ENCODE assay signal across 7 cellular contexts in the genomic region with DNA sequence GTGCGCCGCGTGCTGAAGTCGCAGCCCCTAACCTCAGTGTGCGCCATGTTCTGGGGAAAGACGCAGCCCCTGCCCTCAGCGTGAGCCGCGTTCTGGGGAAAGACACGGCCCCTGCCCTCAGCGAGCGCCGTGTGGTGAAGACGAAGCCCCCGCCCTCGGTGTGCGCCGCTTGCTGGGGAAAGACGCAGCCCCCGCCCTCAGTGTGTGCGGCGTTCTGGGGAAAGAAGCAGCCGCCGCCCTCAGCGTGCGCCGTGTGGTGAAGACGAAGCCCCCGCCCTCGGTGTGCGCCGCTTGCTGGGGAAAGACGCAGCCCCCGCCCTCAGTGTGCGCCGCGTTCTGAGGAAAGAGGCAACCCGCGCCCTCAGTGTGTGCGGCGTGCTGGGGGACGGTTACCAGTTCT.
DNase-seq lines count a peak whose midpoint lies in the region; ATAC-seq, FAIRE-seq and TF ChIP-seq lines count a peak whose summit lies in the region.
"Not testable (repeated sequence)": the region's sequence is repeated elsewhere in the genome, so short reads cannot be mapped to it uniquely, and the experiment has no call there.

No MANE protein-coding gene starts in this region.

- H3K27me3 ChIP-seq in astrocyte (ENCODE audit: insufficient read depth, low read length); osteoblast (ENCODE audit: insufficient read depth, low read length); smooth muscle cell (ENCODE audit: low read depth): not testable (repeated sequence)
- H3K27me3 ChIP-seq in K562 (ENCODE audit: control insufficient read depth in 2 of 2, insufficient read depth in 2 of 2, low read length in 2 of 2) (peaks cover 2 to 18% of the 10 kb centered on the region in 2 experiments; a peak in 2 of 5 replicates), esophagus muscularis mucosa (peaks cover 0 to 38% (median 0%) of the 10 kb centered on the region in 4 donors)

- H3K27ac ChIP-seq in astrocyte (ENCODE audit: low read depth, low read length); K562 (ENCODE audit: extremely low read depth, low read depth, low read length); esophagus muscularis mucosa (replicated peaks in 1 of 4); osteoblast (ENCODE audit: low read depth, low read length); smooth muscle cell (ENCODE audit: low read depth): not testable (repeated sequence)

- ATAC-seq in HG02798 (IDR thresholded peaks at IDR 0.05; ENCODE audit: poor library complexity, unreplicated experiment) = peak; percentile 39
- peak; percentile 90 for ATAC-seq in K562
- ATAC-seq in stimulated activated memory B cell treated with anti-CD40 and anti-IgM and Interleukin-4, amounts not matched to agents 10 μg/mL and 1 μg/mL and 100 μg/mL, for 72 hours = peak; percentile 24

- POLR2A ChIA-PET in K562 (lab: Yijun Ruan, JAX) = not testable (repeated sequence)

- TF ChIP-seq EP300 in K562 (IDR thresholded peaks at IDR 0.05; ENCODE audit: low read length); esophagus muscularis mucosa (IDR thresholded peaks at IDR 0.05): not testable (repeated sequence)

- H3K36me3 ChIP-seq in astrocyte (ENCODE audit: insufficient read depth, low read length); K562 (ENCODE audit: control insufficient read depth, insufficient read depth, low read length); esophagus muscularis mucosa; osteoblast (ENCODE audit: insufficient read depth, low read length); smooth muscle cell (ENCODE audit: low read depth): not testable (repeated sequence)

- 4% methylated on average over 42 of the region's 42 CpGs for WGBS in K562 (ENCODE audit: insufficient coverage, low coverage, missing lambda C conversion rate)
- 28% methylated on average over 36 of the region's 42 CpGs for WGBS in esophagus muscularis mucosa
- 36% methylated on average over 40 of the region's 42 CpGs for WGBS in smooth muscle cell (ENCODE audit: low lambda C conversion rate)

- not testable (repeated sequence) for H3K4me3 ChIP-seq in astrocyte (ENCODE audit: insufficient read depth, low read depth, low read length); K562; esophagus muscularis mucosa; osteoblast (ENCODE audit: insufficient read depth, low read length)
- H3K4me3 ChIP-seq in smooth muscle cell = peak overlapping the region; percentile 11

- in situ Hi-C loops in K562 (cut with MboI) = not testable (repeated sequence)

- H3K4me2 ChIP-seq in astrocyte (ENCODE audit: low read length) (peak overlapping the region; percentile 22), smooth muscle cell (peak overlapping the region; percentile 56)
- not testable (repeated sequence) for H3K4me2 ChIP-seq in K562 (ENCODE audit: insufficient read depth, low read length); osteoblast (ENCODE audit: insufficient read depth, low read length)

- not testable (repeated sequence) for H3K27ac Mint-ChIP-seq in astrocyte (ENCODE audit: unreplicated experiment); stimulated activated memory B cell treated with anti-CD40 and anti-IgM and Interleukin-4, amounts not matched to agents 10 μg/mL and 1 μg/mL and 100 μg/mL, for 72 hours

- not testable (repeated sequence) for H2AFZ ChIP-seq in astrocyte (ENCODE audit: low read depth, low read length); K562 (ENCODE audit: low read depth, low read length); osteoblast (ENCODE audit: low read length); smooth muscle cell (ENCODE audit: low read depth)

- H3K36me3 Mint-ChIP-seq in astrocyte (ENCODE audit: low read depth, unreplicated experiment); stimulated activated memory B cell treated with anti-CD40 and anti-IgM and Interleukin-4, amounts not matched to agents 10 μg/mL and 1 μg/mL and 100 μg/mL, for 72 hours: not testable (repeated sequence)

- not testable (repeated sequence) for H3K27me3 Mint-ChIP-seq in astrocyte (ENCODE audit: low read depth, unreplicated experiment)
- H3K27me3 Mint-ChIP-seq in stimulated activated memory B cell treated with anti-CD40 and anti-IgM and Interleukin-4, amounts not matched to agents 10 μg/mL and 1 μg/mL and 100 μg/mL, for 72 hours = peaks cover 30% of the 10 kb centered on the region

- H3K9ac ChIP-seq in astrocyte (ENCODE audit: low read length); K562 (ENCODE audit: insufficient read depth in 1 of 2, low read depth in 2 of 2, low read length in 2 of 2); smooth muscle cell (ENCODE audit: low read depth): not testable (repeated sequence)

- not testable (repeated sequence) for H3K9me1 ChIP-seq in K562 (ENCODE audit: control insufficient read depth, insufficient read depth, low read length)

- not testable (repeated sequence) for FAIRE-seq in astrocyte (lab: Jason Lieb, UNC); K562 (lab: Jason Lieb, UNC)

- H3K9me3 Mint-ChIP-seq in astrocyte (ENCODE audit: unreplicated experiment) = peaks cover 11% of the 10 kb centered on the region
- not testable (repeated sequence) for H3K9me3 Mint-ChIP-seq in stimulated activated memory B cell treated with anti-CD40 and anti-IgM and Interleukin-4, amounts not matched to agents 10 μg/mL and 1 μg/mL and 100 μg/mL, for 72 hours

- H3K79me2 ChIP-seq in astrocyte (ENCODE audit: insufficient read depth, low read length); K562 (ENCODE audit: control insufficient read depth, insufficient read depth, low read length); osteoblast (ENCODE audit: insufficient read depth, low read length); smooth muscle cell (ENCODE audit: low read depth): not testable (repeated sequence)

- not testable (repeated sequence) for H4K20me1 ChIP-seq in astrocyte (ENCODE audit: insufficient read depth, low read length); K562 (replicated peaks; ENCODE audit: control insufficient read depth, insufficient read depth, low read length); osteoblast (ENCODE audit: insufficient read depth, low read length); smooth muscle cell (ENCODE audit: low read depth)

- H3K4me1 ChIP-seq in astrocyte (ENCODE audit: insufficient read depth, low read length); K562 (replicated peaks in 1 of 2; ENCODE audit: control insufficient read depth in 2 of 2, insufficient read depth in 2 of 2, low read length in 2 of 2); esophagus muscularis mucosa; osteoblast (ENCODE audit: insufficient read depth, low read length); smooth muscle cell (ENCODE audit: low read depth): not testable (repeated sequence)

- DNase-seq in astrocyte (ENCODE audit: low read depth); K562 (ENCODE audit: extremely low read depth in 1 of 4, low spot score in 3 of 4); smooth muscle cell (lab: John Stamatoyannopoulos, UW; ENCODE audit: unreplicated experiment): not testable (repeated sequence)
- DNase-seq in esophagus muscularis mucosa (ENCODE audit: extremely low spot score) (peak; percentile 60), osteoblast (ENCODE audit: insufficient read length, low spot score, missing footprints) (peak; percentile 39)

- H3K9me3 ChIP-seq in astrocyte (ENCODE audit: insufficient read depth, low read depth, low read length); K562 (replicated peaks; ENCODE audit: control insufficient read depth, insufficient read depth, low read depth, low read length); esophagus muscularis mucosa; osteoblast (ENCODE audit: low read depth, low read length); smooth muscle cell (replicated peaks; ENCODE audit: low read depth): not testable (repeated sequence)

- BruUV-seq in K562 (replicated peaks; lab: Mats Ljungman, UMichigan) = not testable (repeated sequence)

- intact Hi-C loops in K562 (cut with micrococcal nuclease); esophagus muscularis mucosa (cut with DNase I): not testable (repeated sequence)

- CTCF ChIA-PET in K562 (lab: Yijun Ruan, JAX; ENCODE audit: low intra/inter-chr PET ratio) = not testable (repeated sequence)

- H3K4me1 Mint-ChIP-seq in astrocyte (ENCODE audit: low read depth, unreplicated experiment); stimulated activated memory B cell treated with anti-CD40 and anti-IgM and Interleukin-4, amounts not matched to agents 10 μg/mL and 1 μg/mL and 100 μg/mL, for 72 hours: not testable (repeated sequence)

- not testable (repeated sequence) for TF ChIP-seq POLR2A in K562 (conservative IDR thresholded peaks at IDR 0.05); esophagus muscularis mucosa (IDR thresholded peaks at IDR 0.05; ENCODE audit: low read depth)

- H3K4me3 Mint-ChIP-seq in astrocyte (ENCODE audit: unreplicated experiment); stimulated activated memory B cell treated with anti-CD40 and anti-IgM and Interleukin-4, amounts not matched to agents 10 μg/mL and 1 μg/mL and 100 μg/mL, for 72 hours: not testable (repeated sequence)

- TF ChIP-seq CTCF in astrocyte (IDR thresholded peaks at IDR 0.05; ENCODE audit: insufficient read depth, low read depth, low read length); K562 (IDR thresholded peaks at IDR 0.05 in 2 of 3, conservative IDR thresholded peaks at IDR 0.05 in 1 of 3; ENCODE audit: insufficient read depth in 2 of 3, low read depth in 1 of 3, low read length in 3 of 3); esophagus muscularis mucosa (IDR thresholded peaks at IDR 0.05); osteoblast (IDR thresholded peaks at IDR 0.05; ENCODE audit: extremely low read depth, low read depth, low read length); smooth muscle cell (IDR thresholded peaks at IDR 0.05; ENCODE audit: borderline replicate concordance, insufficient read depth, poor library complexity, severe bottlenecking): not testable (repeated sequence)

- not testable (repeated sequence) for TF ChIP-seq RAD21 in K562 (CRISPR knock-in tag; conservative IDR thresholded peaks at IDR 0.05 in 1 of 2, IDR thresholded peaks at IDR 0.05 in 1 of 2)

- not testable (repeated sequence) for H3F3A ChIP-seq in smooth muscle cell (ENCODE audit: low read depth)

Comparison
In these comparisons a context has a peak if more than half of its experiments do, and no peak if none do; other contexts are left out.
1. ATAC-seq: peak in every context shown above with its lines; median percentile 90 in K562; 39 in HG02798; 24 in stimulated activated memory B cell treated with anti-CD40 and anti-IgM and Interleukin-4, amounts not matched to agents 10 μg/mL and 1 μg/mL and 100 μg/mL, for 72 hours.